Comparison of ENCODE assay signal across 9 cellular contexts in the genomic region with DNA sequence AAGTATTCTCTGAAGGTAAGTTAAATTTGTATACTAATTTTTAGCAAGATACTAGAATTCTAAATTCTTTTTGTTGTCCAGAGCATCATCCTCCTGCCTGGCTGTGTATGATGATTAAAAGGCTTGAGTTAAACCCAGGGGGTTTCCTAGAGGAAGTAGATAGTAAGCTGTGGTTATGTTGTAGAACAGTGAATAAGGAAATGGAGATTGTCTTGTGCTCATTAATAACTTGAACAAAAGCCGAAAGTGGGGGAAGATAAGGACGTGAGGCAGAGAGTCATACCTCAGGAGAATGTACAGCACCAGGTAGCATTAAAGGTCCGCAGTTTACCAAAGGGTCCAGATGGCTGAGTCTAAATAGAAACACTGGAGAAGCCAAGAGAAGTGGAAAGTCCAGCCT. TPM values are rescaled to one million over a fixed set of nuclear protein-coding genes. Genes with fewer than 3 reads are reported as not detected.
DNase-seq lines count a peak whose midpoint lies in the region; ATAC-seq and TF ChIP-seq lines count a peak whose summit lies in the region.
"Had no signal": no experiment of that assay in that cellular context is flagged by ENCODE, and none has a peak within 500 bp of the region (broad histone marks: within the 10 kb centered on the region; RNA-seq: fewer than 3 reads in every experiment).

No MANE protein-coding gene starts in this region.

- 80 to 82% methylated on average over 3 of the region's 3 CpGs for WGBS in testis, 2 donors

- no peaks in the 10 kb centered on the region for H3K36me3 ChIP-seq in testis (ENCODE audit: low read depth, missing control alignments)

- peaks cover 26% of the 10 kb centered on the region for H3K36me3 Mint-ChIP-seq in natural killer cell

- H3K4me1 ChIP-seq in testis = peaks cover 4% of the 10 kb centered on the region
- H3K4me1 ChIP-seq: thyroid gland had no signal

- no peaks in the 10 kb centered on the region for H3K27me3 Mint-ChIP-seq in natural killer cell (ENCODE audit: low read depth in 2 of 2)

- H3K4me3 Mint-ChIP-seq in natural killer cell = no peak overlapping the region

- DNase-seq in SIG-M5 treated with dmso at 0.1 percent for 504 hours (lab: John Stamatoyannopoulos, UW; ENCODE audit: unreplicated experiment) (peak; percentile 51), natural killer cell (no peak), foreskin melanocyte (no peak), substantia nigra (lab: John Stamatoyannopoulos, UW) (no peak), testis (no peak)
- DNase-seq: NCI-H69, thyroid gland had no signal

- ATAC-seq in GM18861 (IDR thresholded peaks at IDR 0.05; ENCODE audit: unreplicated experiment) = peak; percentile 78
- peak; percentile 66 for ATAC-seq in HG02623 (IDR thresholded peaks at IDR 0.05; ENCODE audit: unreplicated experiment)
- peak; percentile 72 to 81 (median 77) for ATAC-seq in natural killer cell

- peak overlapping the region; percentile 47 to 65 for H3K27ac Mint-ChIP-seq in natural killer cell

- peaks cover 7 to 9% of the 10 kb centered on the region in 2 donors for H3K4me1 Mint-ChIP-seq in natural killer cell

- H3K27me3 ChIP-seq in testis = no peaks in the 10 kb centered on the region
- H3K27me3 ChIP-seq: thyroid gland had no signal

- H3K27ac ChIP-seq in substantia nigra (ENCODE audit: low read depth, low read length, poor library complexity, severe bottlenecking) (no peak overlapping the region), testis (no peak overlapping the region)
- H3K27ac ChIP-seq: thyroid gland had no signal

- no peaks in the 10 kb centered on the region for H3K9me3 ChIP-seq in testis
- H3K9me3 ChIP-seq: thyroid gland had no signal

- TF ChIP-seq CTCF in natural killer cell (IDR thresholded peaks at IDR 0.05) (no peak), testis (IDR thresholded peaks at IDR 0.05) (no peak)

- no peaks in the 10 kb centered on the region for H3K9me3 Mint-ChIP-seq in natural killer cell

- H3K4me3 ChIP-seq in testis = no peak overlapping the region
- H3K4me3 ChIP-seq: thyroid gland had no signal

- intact Hi-C loops in natural killer cell (cut with micrococcal nuclease) (no loop called here), testis (cut with DNase I; ENCODE audit: low total_unique reads) (no loop called here)

- no peak for TF ChIP-seq POLR2A in testis (IDR thresholded peaks at IDR 0.05)

RNA-seq across cellular contexts. Expression of gene CKB, which starts 42.0 kb away (rescaled TPM):
- 10 to 100 TPM in 1 of 3 donors, 1 to 10 TPM in 2; 4.0 to 37.4 (median 9.0) TPM for total RNA-seq in natural killer cell
- 1,000 to 10,000 TPM; 1,148 to 1,322 TPM for total RNA-seq in testis
- 504 TPM for polyA plus RNA-seq in testis (ENCODE audit: insufficient read depth, low read depth, low replicate concordance)

RNA-seq across cellular contexts. Expression of gene TRMT61A, which starts 48.4 kb away (rescaled TPM):
- total RNA-seq in natural killer cell (1 to 10 TPM; 8.1 to 9.4 (median 9.1) TPM), testis (10 to 100 TPM; 19.1 to 29.8 TPM)
- 12.1 TPM for polyA plus RNA-seq in testis (ENCODE audit: insufficient read depth, low read depth, low replicate concordance)

Comparison
In these comparisons a context has a peak if more than half of its experiments do, and no peak if none do; other contexts are left out.
1. RNA of gene CKB, which starts 42.0 kb away (total RNA-seq): 1,148 to 1,322 TPM in testis; 4.0 to 37.4 TPM in natural killer cell; every median in the first group is over 10 times any median in the second.
2. Peak in every context shown above with its lines, with median percentiles within 50 percentile points of each other: ATAC-seq.